ENCODE assay signal across 16 cellular contexts in the genomic region with DNA sequence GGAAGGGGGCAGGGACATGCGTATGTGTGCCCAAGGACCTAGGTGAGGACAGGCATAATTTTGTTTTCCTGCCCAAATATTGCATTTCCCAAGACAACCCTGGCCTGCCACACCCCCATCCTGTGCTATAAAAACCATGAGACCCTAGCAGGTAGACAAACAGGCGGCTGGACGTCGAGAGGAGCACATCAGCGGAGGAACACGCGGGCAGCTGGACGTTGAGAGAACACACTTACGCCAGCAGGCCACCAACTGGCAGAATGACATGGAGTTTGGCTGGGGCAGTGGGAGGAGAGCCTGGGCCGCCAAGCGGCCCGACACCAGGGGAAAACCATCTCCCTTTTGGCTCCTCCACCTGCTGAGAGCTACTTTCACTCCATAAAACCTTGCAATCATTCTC.
"Had no signal": no experiment of that assay in that cellular context is flagged by ENCODE, and none has a peak within 500 bp of the region (broad histone marks: within the 10 kb centered on the region; RNA-seq: fewer than 3 reads in every experiment).

No MANE protein-coding gene starts in this region.

- H3K27me3 ChIP-seq: colonic mucosa, heart right ventricle, right atrium auricular region, testis, tibial nerve had no signal

- H3K27ac ChIP-seq: testis, tibial nerve had no signal

- H3K4me2 ChIP-seq: smooth muscle cell had no signal

- H3K9me3 ChIP-seq: colonic mucosa, heart right ventricle, left ventricle myocardium inferior, right atrium auricular region, testis, tibial nerve had no signal

- ATAC-seq: heart right ventricle; stimulated activated naive B cell treated with anti-CD40 and anti-IgM and Interleukin-4, amounts not matched to agents 10 μg/mL and 1 μg/mL and 100 μg/mL, for 72 hours; stimulated activated naive CD8-positive, alpha-beta T cell treated with anti-CD3 and anti-CD28 coated beads, Interleukin-15, amount 100 ng/mL, for 72 hours had no signal

- H3K36me3 ChIP-seq: colonic mucosa, heart right ventricle, left ventricle myocardium inferior, right atrium auricular region, tibial nerve had no signal

- DNase-seq: colonic mucosa; dermis blood vessel endothelial cell; endodermal cell; heart right ventricle; hypothalamus; left ventricle myocardium inferior; mesendoderm; naive B cell; stimulated activated CD4-positive, alpha-beta T cell treated with anti-CD3 and anti-CD28 coated beads, Interleukin-4, amount 100 ng/mL, for 24 hours; stimulated activated naive B cell treated with anti-CD40 and anti-IgM and Interleukin-4, amounts not matched to agents 10 μg/mL and 1 μg/mL and 100 μg/mL, for 72 hours; stimulated activated naive CD8-positive, alpha-beta T cell treated with anti-CD3 and anti-CD28 coated beads, Interleukin-15, amount 100 ng/mL, for 72 hours; testis had no signal

- H3K36me3 Mint-ChIP-seq: naive B cell had no signal

- H3K4me3 Mint-ChIP-seq: endodermal cell; naive B cell; stimulated activated naive B cell treated with anti-CD40 and anti-IgM and Interleukin-4, amounts not matched to agents 10 μg/mL and 1 μg/mL and 100 μg/mL, for 72 hours; stimulated activated naive CD8-positive, alpha-beta T cell treated with anti-CD3 and anti-CD28 coated beads, Interleukin-15, amount 100 ng/mL, for 72 hours had no signal

- H3K4me3 ChIP-seq: colonic mucosa, heart right ventricle, left ventricle myocardium inferior, lung, right atrium auricular region, smooth muscle cell, testis, tibial nerve had no signal

- H3K9me3 Mint-ChIP-seq: endodermal cell; naive B cell; stimulated activated naive B cell treated with anti-CD40 and anti-IgM and Interleukin-4, amounts not matched to agents 10 μg/mL and 1 μg/mL and 100 μg/mL, for 72 hours had no signal

- H3K27me3 Mint-ChIP-seq: naive B cell; stimulated activated naive B cell treated with anti-CD40 and anti-IgM and Interleukin-4, amounts not matched to agents 10 μg/mL and 1 μg/mL and 100 μg/mL, for 72 hours; stimulated activated naive CD8-positive, alpha-beta T cell treated with anti-CD3 and anti-CD28 coated beads, Interleukin-15, amount 100 ng/mL, for 72 hours had no signal

- H3K27ac Mint-ChIP-seq: endodermal cell; stimulated activated naive B cell treated with anti-CD40 and anti-IgM and Interleukin-4, amounts not matched to agents 10 μg/mL and 1 μg/mL and 100 μg/mL, for 72 hours; stimulated activated naive CD8-positive, alpha-beta T cell treated with anti-CD3 and anti-CD28 coated beads, Interleukin-15, amount 100 ng/mL, for 72 hours had no signal
